In genomic region chr6:26175428-26176181, GRCh38 we compare ENCODE assay signal across 8 cellular contexts.
DNase-seq lines count a peak whose midpoint lies in the region; ATAC-seq and TF ChIP-seq lines count a peak whose summit lies in the region.

No MANE protein-coding gene starts in this region.

- no peaks in the 10 kb centered on the region for H3K9me2 ChIP-seq in Loucy (replicated peaks; ENCODE audit: low read depth, low read length)

- TF ChIP-seq CTCF in Loucy (conservative IDR thresholded peaks at IDR 0.05; ENCODE audit: low read length): peak; percentile 82
- peak; percentile 35 to 58 (median 49) for TF ChIP-seq CTCF in nephron (IDR thresholded peaks at IDR 0.05; ENCODE audit: unreplicated experiment in 3 of 3)

- no peaks in the 10 kb centered on the region for H3K27me3 Mint-ChIP-seq in T-helper 2 cell treated with Interferon-gamma antibody and Interleukin-4, amounts not matched to agents 5 μg/mL and 100 μg/mL, for 36 hours (ENCODE audit: low read depth)
- no peaks in the 10 kb centered on the region for H3K27me3 Mint-ChIP-seq in effector memory CD8-positive, alpha-beta T cell
- H3K27me3 Mint-ChIP-seq in nephron (ENCODE audit: low read depth): no peaks in the 10 kb centered on the region

- H3K4me1 Mint-ChIP-seq in T-helper 2 cell treated with Interferon-gamma antibody and Interleukin-4, amounts not matched to agents 5 μg/mL and 100 μg/mL, for 36 hours (ENCODE audit: low read depth): peaks cover 51% of the 10 kb centered on the region
- peaks cover 24 to 36% of the 10 kb centered on the region in 2 donors for H3K4me1 Mint-ChIP-seq in effector memory CD8-positive, alpha-beta T cell (ENCODE audit: low read depth in 2 of 2)
- peaks cover 18% of the 10 kb centered on the region for H3K4me1 Mint-ChIP-seq in nephron

- H3K4me3 Mint-ChIP-seq in T-helper 2 cell treated with Interferon-gamma antibody and Interleukin-4, amounts not matched to agents 5 μg/mL and 100 μg/mL, for 36 hours: peak overlapping the region; percentile 47
- H3K4me3 Mint-ChIP-seq in effector memory CD8-positive, alpha-beta T cell: no peak overlapping the region
- H3K4me3 Mint-ChIP-seq in nephron: peak overlapping the region; percentile 48 to 71 (median 53)

- peak overlapping the region; percentile 80 for H3K4me2 ChIP-seq in Loucy (ENCODE audit: low read depth, low read length, poor library complexity, severe bottlenecking)

- no peak overlapping the region for H2AFZ ChIP-seq in Loucy (ENCODE audit: low read length)

- H3K27ac Mint-ChIP-seq in T-helper 2 cell treated with Interferon-gamma antibody and Interleukin-4, amounts not matched to agents 5 μg/mL and 100 μg/mL, for 36 hours: peak overlapping the region; percentile 80
- H3K27ac Mint-ChIP-seq in effector memory CD8-positive, alpha-beta T cell: peak overlapping the region in 1 of 2 donors; percentile 84
- peak overlapping the region; percentile 37 to 79 (median 42) for H3K27ac Mint-ChIP-seq in nephron

- peaks cover 9% of the 10 kb centered on the region for H3K36me3 Mint-ChIP-seq in T-helper 2 cell treated with Interferon-gamma antibody and Interleukin-4, amounts not matched to agents 5 μg/mL and 100 μg/mL, for 36 hours (ENCODE audit: low read depth)
- peaks cover 23% of the 10 kb centered on the region for H3K36me3 Mint-ChIP-seq in effector memory CD8-positive, alpha-beta T cell (ENCODE audit: insufficient read depth)
- no peaks in the 10 kb centered on the region for H3K36me3 Mint-ChIP-seq in nephron (ENCODE audit: low read depth)

- DNase-seq in activated T-cell treated with anti-CD3 and anti-CD28 coated beads for 1 hour (ENCODE audit: low read depth): peak; percentile 41
- no peak for DNase-seq in activated T-cell treated with anti-CD3 and anti-CD28 coated beads, Interleukin-2, amount 50 U/mL, for 1 hour
- DNase-seq in T-helper 2 cell treated with Interferon-gamma antibody and Interleukin-4, amounts not matched to agents 5 μg/mL and 100 μg/mL, for 36 hours (ENCODE audit: low spot score): peak; percentile 54
- DNase-seq in effector memory CD8-positive, alpha-beta T cell: peak; percentile 47 to 71 (median 51)

- H3K9me3 Mint-ChIP-seq in T-helper 2 cell treated with Interferon-gamma antibody and Interleukin-4, amounts not matched to agents 5 μg/mL and 100 μg/mL, for 36 hours: no peaks in the 10 kb centered on the region
- H3K9me3 Mint-ChIP-seq in effector memory CD8-positive, alpha-beta T cell: no peaks in the 10 kb centered on the region
- no peaks in the 10 kb centered on the region for H3K9me3 Mint-ChIP-seq in nephron

- H4K20me1 ChIP-seq in Loucy (ENCODE audit: insufficient read depth, low read length, poor library complexity, severe bottlenecking): no peaks in the 10 kb centered on the region

- no peaks in the 10 kb centered on the region for H3K27me3 ChIP-seq in Loucy (ENCODE audit: insufficient read depth, low read length, poor library complexity, severe bottlenecking)

- H3K79me2 ChIP-seq in Loucy (ENCODE audit: insufficient read depth, low read length): peaks cover 25% of the 10 kb centered on the region

- H3K36me3 ChIP-seq in Loucy (ENCODE audit: insufficient read depth, low read length): no peaks in the 10 kb centered on the region

- H3K4me1 ChIP-seq in Loucy (ENCODE audit: insufficient read depth, low read length, poor library complexity, severe bottlenecking): peaks cover 35% of the 10 kb centered on the region

- no peak for ATAC-seq in effector memory CD8-positive, alpha-beta T cell (replicated peaks)
- ATAC-seq in HG03520 (IDR thresholded peaks at IDR 0.05; ENCODE audit: unreplicated experiment) (no peak), GM21515 (IDR thresholded peaks at IDR 0.05; ENCODE audit: unreplicated experiment) (no peak)

- peak overlapping the region; percentile 96 for H3K9ac ChIP-seq in Loucy (ENCODE audit: low read depth, low read length, poor library complexity, severe bottlenecking)

- peaks cover 7% of the 10 kb centered on the region for H3F3A ChIP-seq in Loucy (ENCODE audit: low read depth)

- peak overlapping the region; percentile 11 for H3K4me3 ChIP-seq in Loucy (ENCODE audit: low read length, poor library complexity, severe bottlenecking)

- H3K9me3 ChIP-seq in Loucy (ENCODE audit: insufficient read depth, low read depth, low read length): no peaks in the 10 kb centered on the region

Comparison
In these comparisons a context has a peak if more than half of its experiments do, and no peak if none do; other contexts are left out.
1. H3K4me3 Mint-ChIP-seq: peak in T-helper 2 cell treated with Interferon-gamma antibody and Interleukin-4, amounts not matched to agents 5 μg/mL and 100 μg/mL, for 36 hours (single experiment) and nephron (3 of 3); none in effector memory CD8-positive, alpha-beta T cell (0 of 2).